In genomic region chr21:17611414-17612022, GRCh38 we compare ENCODE assay signal across 8 cellular contexts. TPM values are rescaled to one million over a fixed set of nuclear protein-coding genes. Genes with fewer than 3 reads are reported as not detected.
DNase-seq lines count a peak whose midpoint lies in the region; FAIRE-seq and TF ChIP-seq lines count a peak whose summit lies in the region.

No MANE protein-coding gene starts in this region.

- TF ChIP-seq CTCF in GM12865 (IDR thresholded peaks at IDR 0.05; ENCODE audit: insufficient read depth, low read depth, low read length, missing control alignments), result no peak
- TF ChIP-seq CTCF in HFFc6 (IDR thresholded peaks at IDR 0.05), result no peak
- TF ChIP-seq CTCF in astrocyte (IDR thresholded peaks at IDR 0.05; ENCODE audit: insufficient read depth, low read depth, low read length), result no peak

- peaks cover 6% of the 10 kb centered on the region for H3K4me1 ChIP-seq in astrocyte (ENCODE audit: insufficient read depth, low read length)

- peak overlapping the region; percentile 92 for H3K4me3 Mint-ChIP-seq in HFFc6
- H3K4me3 Mint-ChIP-seq in T-helper 2 cell treated with Interferon-gamma antibody and Interleukin-4, amounts not matched to agents 5 μg/mL and 100 μg/mL, for 36 hours, result peak overlapping the region; percentile 93
- peak overlapping the region; percentile 98 for H3K4me3 Mint-ChIP-seq in astrocyte (ENCODE audit: unreplicated experiment)

- H3K36me3 Mint-ChIP-seq in HFFc6 (ENCODE audit: low read depth), result peaks cover 23% of the 10 kb centered on the region; the same call in 1 of the 2 replicates
- peaks cover 35% of the 10 kb centered on the region for H3K36me3 Mint-ChIP-seq in T-helper 2 cell treated with Interferon-gamma antibody and Interleukin-4, amounts not matched to agents 5 μg/mL and 100 μg/mL, for 36 hours (ENCODE audit: low read depth)
- peaks cover 5% of the 10 kb centered on the region for H3K36me3 Mint-ChIP-seq in astrocyte (ENCODE audit: low read depth, unreplicated experiment)

- H3K9ac ChIP-seq in astrocyte (ENCODE audit: low read length), result peak overlapping the region; percentile 92

- no peaks in the 10 kb centered on the region for H3K27me3 ChIP-seq in astrocyte (ENCODE audit: insufficient read depth, low read length)

- no peaks in the 10 kb centered on the region for H3K9me3 ChIP-seq in astrocyte (ENCODE audit: insufficient read depth, low read depth, low read length)

- FAIRE-seq in astrocyte (lab: Jason Lieb, UNC), result no peak

- peak overlapping the region; percentile 95 for H3K4me2 ChIP-seq in astrocyte (ENCODE audit: low read length)

- no peaks in the 10 kb centered on the region for H4K20me1 ChIP-seq in astrocyte (ENCODE audit: insufficient read depth, low read length)

- H3K4me1 Mint-ChIP-seq in HFFc6 (ENCODE audit: low read depth) (peaks cover 29% of the 10 kb centered on the region), astrocyte (ENCODE audit: low read depth, unreplicated experiment) (peaks cover 20% of the 10 kb centered on the region)
- peaks cover 51% of the 10 kb centered on the region for H3K4me1 Mint-ChIP-seq in T-helper 2 cell treated with Interferon-gamma antibody and Interleukin-4, amounts not matched to agents 5 μg/mL and 100 μg/mL, for 36 hours (ENCODE audit: low read depth)

- H3K79me2 ChIP-seq in astrocyte (ENCODE audit: insufficient read depth, low read length), result peaks cover 58% of the 10 kb centered on the region

- peak overlapping the region; percentile 72 for H3K4me3 ChIP-seq in GM12865 (ENCODE audit: low read depth, low read length)
- H3K4me3 ChIP-seq in astrocyte (ENCODE audit: insufficient read depth, low read depth, low read length), result peak overlapping the region; percentile 81

- H3K27ac Mint-ChIP-seq in HFFc6 (peak overlapping the region; percentile 95), astrocyte (ENCODE audit: unreplicated experiment) (peak overlapping the region; percentile 99)
- H3K27ac Mint-ChIP-seq in T-helper 2 cell treated with Interferon-gamma antibody and Interleukin-4, amounts not matched to agents 5 μg/mL and 100 μg/mL, for 36 hours, result peak overlapping the region; percentile 97

- H3K27ac ChIP-seq in astrocyte (ENCODE audit: low read depth, low read length), result peak overlapping the region; percentile 92

- DNase-seq in GM12865 (ENCODE audit: low read depth) (peak; percentile 86), HFFc6 (peak; percentile 79), MV-4-11 (lab: John Stamatoyannopoulos, UW) (peak; percentile 75), astrocyte (ENCODE audit: low read depth) (peak; percentile 91), hippocampal formation (lab: John Stamatoyannopoulos, UW) (peak; percentile 29 to 54), retina (peak; percentile 89), NCI-H526 treated with DMSO at 0.1 percent for 48 hours (lab: John Stamatoyannopoulos, UW) (no peak)
- DNase-seq in T-helper 2 cell treated with Interferon-gamma antibody and Interleukin-4, amounts not matched to agents 5 μg/mL and 100 μg/mL, for 36 hours (ENCODE audit: low spot score), result peak; percentile 88

- H3K36me3 ChIP-seq in astrocyte (ENCODE audit: insufficient read depth, low read length), result peaks cover 8% of the 10 kb centered on the region

- H2AFZ ChIP-seq in astrocyte (ENCODE audit: low read depth, low read length), result peak overlapping the region; percentile 73

- H3K27me3 Mint-ChIP-seq in HFFc6 (ENCODE audit: insufficient read depth) (no peaks in the 10 kb centered on the region; the same call in 1 of the 2 replicates), astrocyte (ENCODE audit: low read depth, unreplicated experiment) (no peaks in the 10 kb centered on the region)
- H3K27me3 Mint-ChIP-seq in T-helper 2 cell treated with Interferon-gamma antibody and Interleukin-4, amounts not matched to agents 5 μg/mL and 100 μg/mL, for 36 hours (ENCODE audit: low read depth), result no peaks in the 10 kb centered on the region

- H3K9me3 Mint-ChIP-seq in HFFc6 (no peaks in the 10 kb centered on the region), astrocyte (ENCODE audit: unreplicated experiment) (no peaks in the 10 kb centered on the region)
- no peaks in the 10 kb centered on the region for H3K9me3 Mint-ChIP-seq in T-helper 2 cell treated with Interferon-gamma antibody and Interleukin-4, amounts not matched to agents 5 μg/mL and 100 μg/mL, for 36 hours

RNA-seq across cellular contexts. Expression of gene BTG3, which starts 1.2 kb away (rescaled TPM):
- 10 to 100 TPM; 22.3 to 37.4 (median 35.1) TPM for total RNA-seq in HFFc6 (2021; fragmentation: NEBNext Ultra II Directional; extraction: Animal tissue kit (Norgen Biotek cat#: 25700))
- 43.9 and 45.5 TPM in 2 replicates for total RNA-seq in astrocyte
